In the genomic region with DNA sequence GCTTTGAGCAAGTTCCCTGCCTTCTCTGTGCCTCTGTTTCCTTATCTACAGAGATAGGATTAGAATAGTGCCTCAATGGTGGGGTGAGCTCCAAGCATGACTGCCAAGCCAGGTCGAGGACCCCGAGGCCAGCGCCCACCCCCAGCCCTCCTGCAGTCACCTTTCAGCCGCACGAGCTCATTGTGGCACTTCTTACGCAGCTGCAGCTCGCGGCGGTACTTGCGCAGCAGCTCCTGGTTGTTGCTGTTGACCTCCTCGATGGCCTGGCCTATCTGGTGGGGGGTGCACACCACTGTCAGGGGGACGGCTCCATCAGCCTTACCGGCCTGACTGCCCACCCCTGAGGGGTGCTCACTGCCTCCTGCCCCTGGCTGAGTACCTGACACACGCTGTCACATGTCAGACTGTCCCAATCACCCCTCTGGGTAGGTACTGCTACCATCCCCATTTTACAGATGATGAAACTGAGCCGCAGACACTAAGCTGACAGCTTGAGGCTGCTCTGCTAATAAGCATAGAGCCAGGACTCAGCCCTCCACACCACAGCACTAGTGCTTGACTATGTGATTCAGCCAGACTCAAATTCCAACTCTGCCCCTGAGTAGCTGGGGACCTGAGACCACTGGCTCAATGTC, we compare ENCODE assay signal across 29 cellular contexts.
"Had no signal": no experiment of that assay in that cellular context is flagged by ENCODE, and none has a peak within 500 bp of the region (broad histone marks: within the 10 kb centered on the region; RNA-seq: fewer than 3 reads in every experiment).

No MANE protein-coding gene starts in this region.

- H3K27ac Mint-ChIP-seq: memory B cell; natural killer cell treated with Interleukin-12 subunit alpha and Interleukin-12 subunit beta and Interleukin-15 and Interleukin-18, amount 100 ng/mL, for 72 hours; progenitor cell of endocrine pancreas; stimulated activated naive B cell treated with anti-CD40 and anti-IgM and Interleukin-4, amounts not matched to agents 10 μg/mL and 1 μg/mL and 100 μg/mL, for 72 hours; stimulated activated naive CD8-positive, alpha-beta T cell treated with anti-CD3 and anti-CD28 coated beads, Interleukin-15, Interleukin-2, amounts not matched to agents 100 ng/mL and 50 ng/mL, for 24 hours had no signal

- H3K9ac ChIP-seq: parathyroid adenoma had no signal

- ATAC-seq: foreskin keratinocyte; gastroesophageal sphincter; heart right ventricle; left colon; left ventricle myocardium superior; natural killer cell treated with Interleukin-12 subunit alpha and Interleukin-12 subunit beta and Interleukin-15 and Interleukin-18, amount 100 ng/mL, for 72 hours; right cardiac atrium; stimulated activated naive B cell treated with anti-CD40 and anti-IgM and Interleukin-4, amounts not matched to agents 10 μg/mL and 1 μg/mL and 100 μg/mL, for 72 hours had no signal

- H3K4me3 Mint-ChIP-seq: memory B cell; natural killer cell treated with Interleukin-12 subunit alpha and Interleukin-12 subunit beta and Interleukin-15 and Interleukin-18, amount 100 ng/mL, for 72 hours; neural crest cell; stimulated activated naive B cell treated with anti-CD40 and anti-IgM and Interleukin-4, amounts not matched to agents 10 μg/mL and 1 μg/mL and 100 μg/mL, for 72 hours; stimulated activated naive CD8-positive, alpha-beta T cell treated with anti-CD3 and anti-CD28 coated beads, Interleukin-15, Interleukin-2, amounts not matched to agents 100 ng/mL and 50 ng/mL, for 24 hours had no signal

- H3K27me3 Mint-ChIP-seq: natural killer cell treated with Interleukin-12 subunit alpha and Interleukin-12 subunit beta and Interleukin-15 and Interleukin-18, amount 100 ng/mL, for 72 hours; progenitor cell of endocrine pancreas; stimulated activated naive B cell treated with anti-CD40 and anti-IgM and Interleukin-4, amounts not matched to agents 10 μg/mL and 1 μg/mL and 100 μg/mL, for 72 hours; stimulated activated naive CD8-positive, alpha-beta T cell treated with anti-CD3 and anti-CD28 coated beads, Interleukin-15, Interleukin-2, amounts not matched to agents 100 ng/mL and 50 ng/mL, for 24 hours had no signal

- H3K4me1 Mint-ChIP-seq: memory B cell, neural crest cell had no signal

- H2AFZ ChIP-seq: parathyroid adenoma had no signal

- FAIRE-seq: endothelial cell of umbilical vein, islet of Langerhans had no signal

- H3K36me3 Mint-ChIP-seq: memory B cell; natural killer cell treated with Interleukin-12 subunit alpha and Interleukin-12 subunit beta and Interleukin-15 and Interleukin-18, amount 100 ng/mL, for 72 hours; stimulated activated naive B cell treated with anti-CD40 and anti-IgM and Interleukin-4, amounts not matched to agents 10 μg/mL and 1 μg/mL and 100 μg/mL, for 72 hours had no signal

- H3K4me3 ChIP-seq: coronary artery, esophagus muscularis mucosa, gastroesophageal sphincter, heart right ventricle, lung, skin epidermis, spleen, thoracic aorta, tibial nerve, upper lobe of left lung, uterus had no signal

- H3K27me3 ChIP-seq: esophagus muscularis mucosa, foreskin keratinocyte, gastroesophageal sphincter, heart right ventricle, spleen, tibial nerve, upper lobe of left lung, uterus had no signal

- H3K4me1 ChIP-seq: gastroesophageal sphincter, parathyroid adenoma, spleen, upper lobe of left lung, uterus had no signal

- H3K9me3 Mint-ChIP-seq: memory B cell; natural killer cell treated with Interleukin-12 subunit alpha and Interleukin-12 subunit beta and Interleukin-15 and Interleukin-18, amount 100 ng/mL, for 72 hours; neural crest cell; stimulated activated naive CD8-positive, alpha-beta T cell treated with anti-CD3 and anti-CD28 coated beads, Interleukin-15, Interleukin-2, amounts not matched to agents 100 ng/mL and 50 ng/mL, for 24 hours had no signal

- H3K27ac ChIP-seq: coronary artery, esophagus muscularis mucosa, foreskin keratinocyte, gastroesophageal sphincter, heart right ventricle, parathyroid adenoma, skin epidermis, spleen, thoracic aorta, tibial nerve, upper lobe of left lung, uterus had no signal

- H3K9me3 ChIP-seq: esophagus muscularis mucosa, gastroesophageal sphincter, heart right ventricle, spleen, thoracic aorta, tibial nerve, upper lobe of left lung, uterus had no signal

- DNase-seq: dermis blood vessel endothelial cell; effector memory CD4-positive, alpha-beta T cell; foreskin keratinocyte; glutamatergic neuron; heart right ventricle; hippocampal formation; kidney glomerular epithelial cell; left colon; left ventricle myocardium superior; right cardiac atrium; spleen; stimulated activated naive B cell treated with anti-CD40 and anti-IgM and Interleukin-4, amounts not matched to agents 10 μg/mL and 1 μg/mL and 100 μg/mL, for 72 hours; uterus had no signal

- H3K36me3 ChIP-seq: uterus had no signal
